Comparison of ENCODE assay signal across 2 cellular contexts in the genomic region with DNA sequence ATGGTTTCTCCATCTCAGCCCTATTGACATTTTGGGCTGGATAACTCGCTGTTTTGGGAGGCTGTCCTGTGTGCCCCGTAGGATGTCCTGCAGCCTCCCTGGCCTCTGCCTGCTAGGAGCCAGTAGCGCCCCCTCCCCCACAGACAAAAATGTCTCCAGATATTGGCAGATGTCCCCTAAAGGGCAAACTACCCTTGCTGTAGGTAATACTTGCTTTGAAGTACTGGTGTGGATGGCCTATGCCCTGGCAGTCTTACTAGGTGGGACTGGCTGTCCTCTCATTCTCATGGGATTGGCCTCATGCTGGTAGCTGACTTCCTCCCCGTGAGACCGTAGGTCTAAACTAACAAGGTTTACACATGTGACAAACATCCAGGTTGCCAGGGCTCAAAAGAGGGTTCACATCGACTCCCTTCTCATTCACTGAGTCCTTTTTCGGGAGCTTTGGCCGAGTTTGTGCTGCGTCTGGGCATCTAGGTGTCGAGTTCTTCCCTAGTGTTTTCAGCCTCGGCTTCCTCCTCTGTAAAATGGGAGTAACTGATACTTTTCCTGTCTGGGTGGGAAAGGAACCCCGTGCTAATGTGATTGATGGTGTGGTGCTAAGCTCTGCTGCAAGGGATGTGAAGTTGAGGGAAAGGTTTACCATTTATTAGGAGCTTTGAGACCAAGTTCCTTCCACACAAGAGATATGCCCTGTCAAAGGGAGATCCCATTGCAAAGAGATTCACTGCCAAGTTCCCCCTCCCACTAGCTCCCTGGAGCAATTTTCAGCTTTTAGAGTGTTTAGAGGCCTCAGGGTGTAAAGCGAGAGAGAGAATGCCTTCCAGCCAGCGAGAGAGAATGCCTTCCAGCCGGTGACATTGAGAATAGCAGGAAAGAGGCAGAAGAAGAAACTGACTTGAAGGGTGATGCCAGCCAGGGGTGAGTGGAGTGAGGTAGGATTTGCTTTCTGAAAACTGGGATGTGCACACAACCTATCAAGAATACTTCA.
TF ChIP-seq lines count a peak whose summit lies in the region.

No MANE protein-coding gene starts in this region.

TF ChIP-seq in IMR-90, 13 proteins besides CTCF, POLR2A, EP300 and RAD21:
- TF ChIP-seq MXI1 (IDR thresholded peaks at IDR 0.05; ENCODE audit: borderline replicate concordance, low read depth, low read length) = no peak
- no peak for TF ChIP-seq CEBPB (IDR thresholded peaks at IDR 0.05; ENCODE audit: low read depth, low read length)
- TF ChIP-seq RCOR1 (IDR thresholded peaks at IDR 0.05; ENCODE audit: insufficient replicate concordance, low read length) = no peak
- no peak for TF ChIP-seq FOS (IDR thresholded peaks at IDR 0.05; ENCODE audit: low read depth, low read length)
- no peak for TF ChIP-seq NFE2L2 (IDR thresholded peaks at IDR 0.05; ENCODE audit: low read depth, low read length)
- TF ChIP-seq, protein P1, sequence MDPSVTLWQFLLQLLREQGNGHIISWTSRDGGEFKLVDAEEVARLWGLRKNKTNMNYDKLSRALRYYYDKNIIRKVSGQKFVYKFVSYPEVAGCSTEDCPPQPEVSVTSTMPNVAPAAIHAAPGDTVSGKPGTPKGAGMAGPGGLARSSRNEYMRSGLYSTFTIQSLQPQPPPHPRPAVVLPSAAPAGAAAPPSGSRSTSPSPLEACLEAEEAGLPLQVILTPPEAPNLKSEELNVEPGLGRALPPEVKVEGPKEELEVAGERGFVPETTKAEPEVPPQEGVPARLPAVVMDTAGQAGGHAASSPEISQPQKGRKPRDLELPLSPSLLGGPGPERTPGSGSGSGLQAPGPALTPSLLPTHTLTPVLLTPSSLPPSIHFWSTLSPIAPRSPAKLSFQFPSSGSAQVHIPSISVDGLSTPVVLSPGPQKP (IDR thresholded peaks at IDR 0.05; ENCODE audit: borderline replicate concordance, low read depth, low read length) = no peak
- TF ChIP-seq, protein P2, sequence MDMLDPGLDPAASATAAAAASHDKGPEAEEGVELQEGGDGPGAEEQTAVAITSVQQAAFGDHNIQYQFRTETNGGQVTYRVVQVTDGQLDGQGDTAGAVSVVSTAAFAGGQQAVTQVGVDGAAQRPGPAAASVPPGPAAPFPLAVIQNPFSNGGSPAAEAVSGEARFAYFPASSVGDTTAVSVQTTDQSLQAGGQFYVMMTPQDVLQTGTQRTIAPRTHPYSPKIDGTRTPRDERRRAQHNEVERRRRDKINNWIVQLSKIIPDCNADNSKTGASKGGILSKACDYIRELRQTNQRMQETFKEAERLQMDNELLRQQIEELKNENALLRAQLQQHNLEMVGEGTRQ (IDR thresholded peaks at IDR 0.05; ENCODE audit: low read depth, low read length) = no peak
- TF ChIP-seq MAZ (IDR thresholded peaks at IDR 0.05; ENCODE audit: borderline replicate concordance, low read depth, low read length) = no peak
- TF ChIP-seq MAFK (IDR thresholded peaks at IDR 0.05; ENCODE audit: low read depth, low read length) = no peak

TF ChIP-seq in K562, 482 proteins besides CTCF, POLR2A, EP300 and RAD21:
- TF ChIP-seq, protein P3, sequence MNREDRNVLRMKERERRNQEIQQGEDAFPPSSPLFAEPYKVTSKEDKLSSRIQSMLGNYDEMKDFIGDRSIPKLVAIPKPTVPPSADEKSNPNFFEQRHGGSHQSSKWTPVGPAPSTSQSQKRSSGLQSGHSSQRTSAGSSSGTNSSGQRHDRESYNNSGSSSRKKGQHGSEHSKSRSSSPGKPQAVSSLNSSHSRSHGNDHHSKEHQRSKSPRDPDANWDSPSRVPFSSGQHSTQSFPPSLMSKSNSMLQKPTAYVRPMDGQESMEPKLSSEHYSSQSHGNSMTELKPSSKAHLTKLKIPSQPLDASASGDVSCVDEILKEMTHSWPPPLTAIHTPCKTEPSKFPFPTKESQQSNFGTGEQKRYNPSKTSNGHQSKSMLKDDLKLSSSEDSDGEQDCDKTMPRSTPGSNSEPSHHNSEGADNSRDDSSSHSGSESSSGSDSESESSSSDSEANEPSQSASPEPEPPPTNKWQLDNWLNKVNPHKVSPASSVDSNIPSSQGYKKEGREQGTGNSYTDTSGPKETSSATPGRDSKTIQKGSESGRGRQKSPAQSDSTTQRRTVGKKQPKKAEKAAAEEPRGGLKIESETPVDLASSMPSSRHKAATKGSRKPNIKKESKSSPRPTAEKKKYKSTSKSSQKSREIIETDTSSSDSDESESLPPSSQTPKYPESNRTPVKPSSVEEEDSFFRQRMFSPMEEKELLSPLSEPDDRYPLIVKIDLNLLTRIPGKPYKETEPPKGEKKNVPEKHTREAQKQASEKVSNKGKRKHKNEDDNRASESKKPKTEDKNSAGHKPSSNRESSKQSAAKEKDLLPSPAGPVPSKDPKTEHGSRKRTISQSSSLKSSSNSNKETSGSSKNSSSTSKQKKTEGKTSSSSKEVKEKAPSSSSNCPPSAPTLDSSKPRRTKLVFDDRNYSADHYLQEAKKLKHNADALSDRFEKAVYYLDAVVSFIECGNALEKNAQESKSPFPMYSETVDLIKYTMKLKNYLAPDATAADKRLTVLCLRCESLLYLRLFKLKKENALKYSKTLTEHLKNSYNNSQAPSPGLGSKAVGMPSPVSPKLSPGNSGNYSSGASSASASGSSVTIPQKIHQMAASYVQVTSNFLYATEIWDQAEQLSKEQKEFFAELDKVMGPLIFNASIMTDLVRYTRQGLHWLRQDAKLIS (CRISPR knock-in tag; IDR thresholded peaks at IDR 0.05) = no peak
- TF ChIP-seq RBM25 (IDR thresholded peaks at IDR 0.05; ENCODE audit: low read depth, low read length, severe bottlenecking) = peak; percentile 51
